Comparison of ENCODE assay signal across 28 cellular contexts in the genomic region with DNA sequence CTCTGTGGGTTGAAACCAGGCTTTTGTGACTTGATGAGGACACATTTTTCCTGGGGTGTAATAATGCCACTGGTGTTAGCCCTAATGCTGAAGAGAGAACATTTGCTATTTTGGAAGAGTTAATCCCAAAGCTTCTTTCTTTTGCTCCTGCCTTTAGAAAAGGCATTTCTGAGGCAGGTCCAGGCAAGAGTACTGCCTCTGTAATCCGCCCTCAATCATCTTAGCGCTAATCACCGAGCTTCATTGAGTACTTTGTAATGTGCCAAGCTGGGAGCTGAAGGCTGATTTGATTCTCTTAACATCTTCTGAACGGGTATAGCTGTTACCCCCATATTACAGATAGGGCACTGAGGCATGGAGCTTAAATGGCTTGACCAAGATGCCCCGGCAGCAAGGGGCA.
"Had no signal": no experiment of that assay in that cellular context is flagged by ENCODE, and none has a peak within 500 bp of the region (broad histone marks: within the 10 kb centered on the region; RNA-seq: fewer than 3 reads in every experiment).

No MANE protein-coding gene starts in this region.

- H3K4me3 Mint-ChIP-seq: activated T-cell treated with anti-CD3 and anti-CD28 coated beads, Interleukin-2, amount 50 U/mL, for 72 hours; effector memory CD8-positive, alpha-beta T cell; mesothelial cell of epicardium; naive thymus-derived CD8-positive, alpha-beta T cell; T-helper 2 cell treated with Interferon-gamma antibody and Interleukin-4, amounts not matched to agents 5 μg/mL and 100 μg/mL, for 36 hours had no signal

- H3K27me3 ChIP-seq: brain microvascular endothelial cell, thyroid gland, upper lobe of right lung had no signal

- H3K9me3 Mint-ChIP-seq: activated naive CD4-positive, alpha-beta T cell treated with anti-CD3 and anti-CD28 coated beads, Interleukin-2, amount 50 U/mL, for 72 hours; activated T-cell treated with anti-CD3 and anti-CD28 coated beads, Interleukin-2, amount 50 U/mL, for 72 hours; effector memory CD8-positive, alpha-beta T cell; T-helper 2 cell treated with Interferon-gamma antibody and Interleukin-4, amounts not matched to agents 5 μg/mL and 100 μg/mL, for 36 hours had no signal

- H3K9me3 ChIP-seq: thyroid gland, upper lobe of right lung had no signal

- H3K36me3 Mint-ChIP-seq: activated naive CD4-positive, alpha-beta T cell treated with anti-CD3 and anti-CD28 coated beads, Interleukin-2, amount 50 U/mL, for 72 hours; mesothelial cell of epicardium; naive thymus-derived CD8-positive, alpha-beta T cell had no signal

- H3K4me1 ChIP-seq: stomach, thyroid gland, upper lobe of right lung had no signal

- ATAC-seq: activated naive CD4-positive, alpha-beta T cell treated with anti-CD3 and anti-CD28 coated beads, Interleukin-2, amount 50 U/mL, for 72 hours; activated T-cell treated with anti-CD3 and anti-CD28 coated beads, Interleukin-2, amount 50 U/mL, for 72 hours; effector memory CD8-positive, alpha-beta T cell; left cardiac atrium; left ventricle myocardium superior; naive thymus-derived CD8-positive, alpha-beta T cell; sciatic nerve; upper lobe of right lung had no signal

- H3K36me3 ChIP-seq: brain microvascular endothelial cell, stomach, thyroid gland, upper lobe of right lung had no signal

- DNase-seq: activated CD4-positive, alpha-beta T cell treated with anti-CD3 and anti-CD28 coated beads for 4 hours; activated CD4-positive, alpha-beta T cell treated with anti-CD3 and anti-CD28 coated beads, Interleukin-2, amount 50 U/mL, for 4 hours; activated naive CD4-positive, alpha-beta T cell; activated T-cell treated with anti-CD3 and anti-CD28 coated beads for 4 hours; activated T-cell treated with anti-CD3 and anti-CD28 coated beads, Interleukin-2, amount 50 U/mL, for 72 hours; aorta; brain microvascular endothelial cell; caudate nucleus; cortex of kidney; effector memory CD8-positive, alpha-beta T cell; erythroblast; foreskin fibroblast; head of caudate nucleus; hippocampal formation; left cardiac atrium; left ventricle myocardium superior; naive thymus-derived CD8-positive, alpha-beta T cell; stimulated activated CD4-positive, alpha-beta T cell treated with anti-CD3 and anti-CD28 coated beads, Interleukin-12 subunit alpha, Interleukin-12 subunit beta, amount 100 ng/mL, for 4 hours; stimulated activated CD4-positive, alpha-beta T cell treated with anti-CD3 and anti-CD28 coated beads, Interleukin-4, amount 100 ng/mL, for 1 hour; stomach; T-helper 1 cell; thyroid gland; upper lobe of right lung had no signal

- H3K4me1 Mint-ChIP-seq: naive thymus-derived CD8-positive, alpha-beta T cell had no signal

- H3K27ac ChIP-seq: brain microvascular endothelial cell, skin epidermis, stomach, thyroid gland, upper lobe of right lung had no signal

- H3K4me3 ChIP-seq: skin epidermis, stomach, thyroid gland, upper lobe of right lung had no signal

- H3K27ac Mint-ChIP-seq: activated naive CD4-positive, alpha-beta T cell treated with anti-CD3 and anti-CD28 coated beads, Interleukin-2, amount 50 U/mL, for 72 hours; activated T-cell treated with anti-CD3 and anti-CD28 coated beads, Interleukin-2, amount 50 U/mL, for 72 hours; effector memory CD8-positive, alpha-beta T cell; mesothelial cell of epicardium; naive thymus-derived CD8-positive, alpha-beta T cell; T-helper 2 cell treated with Interferon-gamma antibody and Interleukin-4, amounts not matched to agents 5 μg/mL and 100 μg/mL, for 36 hours had no signal
